Comparison of ENCODE assay signal across 9 cellular contexts in genomic region chr22:38260760-38261477, GRCh38. TPM values are rescaled to one million over a fixed set of nuclear protein-coding genes. Genes with fewer than 3 reads are reported as not detected.
DNase-seq lines count a peak whose midpoint lies in the region; ATAC-seq, FAIRE-seq and TF ChIP-seq lines count a peak whose summit lies in the region.
"Had no signal": no experiment of that assay in that cellular context is flagged by ENCODE, and none has a peak within 500 bp of the region (broad histone marks: within the 10 kb centered on the region; RNA-seq: fewer than 3 reads in every experiment).

No MANE protein-coding gene starts in this region.

- no peaks in the 10 kb centered on the region for H3K9me3 ChIP-seq in astrocyte (ENCODE audit: insufficient read depth, low read depth, low read length)
- H3K9me3 ChIP-seq in mesenchymal stem cell (ENCODE audit: control insufficient read depth, low read length) = no peaks in the 10 kb centered on the region

- H4K8ac ChIP-seq in mesenchymal stem cell (ENCODE audit: low read length) = no peak overlapping the region

- H3K4me3 Mint-ChIP-seq in activated T-cell treated with anti-CD3 and anti-CD28 coated beads, Interleukin-2, amount 50 U/mL, for 72 hours = peak overlapping the region in 1 of 2 donors; percentile 29
- H3K4me3 Mint-ChIP-seq in astrocyte (ENCODE audit: unreplicated experiment) = no peak overlapping the region
- peak overlapping the region; percentile 31 for H3K4me3 Mint-ChIP-seq in type B pancreatic cell

- no peaks in the 10 kb centered on the region for H3K36me3 ChIP-seq in astrocyte (ENCODE audit: insufficient read depth, low read length)
- H3K36me3 ChIP-seq in mesenchymal stem cell (ENCODE audit: control insufficient read depth in 1 of 2, insufficient read depth in 2 of 2, low read depth in 1 of 2, low read length in 2 of 2) = peaks cover 14 to 39% of the 10 kb centered on the region in 2 experiments

- H3K4ac ChIP-seq in mesenchymal stem cell (ENCODE audit: low read depth in 1 of 2, low read length in 2 of 2) = no peak overlapping the region

- H3K4me3 ChIP-seq in astrocyte (ENCODE audit: insufficient read depth, low read depth, low read length) (no peak overlapping the region), mesenchymal stem cell (ENCODE audit: insufficient read depth in 1 of 2, low read depth in 1 of 2, low read length in 2 of 2) (peak overlapping the region in 1 of 2 experiments; percentile 67)

- peak overlapping the region in 1 of 2 experiments; percentile 27 for H3K23ac ChIP-seq in mesenchymal stem cell (ENCODE audit: low read length in 2 of 2)

- no peak for DNase-seq in activated T-cell treated with anti-CD3 and anti-CD28 coated beads, Interleukin-2, amount 50 U/mL, for 72 hours
- no peak for DNase-seq in activated T-cell treated with anti-CD3 and anti-CD28 coated beads, Interleukin-2, amount 50 U/mL, for 1 hour
- DNase-seq in astrocyte (ENCODE audit: low read depth) = no peak
- DNase-seq in mesenchymal stem cell = no peak
- DNase-seq in type B pancreatic cell (ENCODE audit: extremely low spot score, unreplicated experiment) = no peak
- DNase-seq in NCI-H146 (lab: John Stamatoyannopoulos, UW) = no peak
- DNase-seq in central memory CD4-positive, alpha-beta T cell = no peak
- DNase-seq in medulla oblongata (ENCODE audit: extremely low spot score) = no peak

- no peak overlapping the region for H3K18ac ChIP-seq in mesenchymal stem cell (ENCODE audit: low read depth in 1 of 2, low read length in 2 of 2)

- H2BK5ac ChIP-seq in mesenchymal stem cell (ENCODE audit: low read depth, low read length, poor library complexity, severe bottlenecking) = no peak overlapping the region

- FAIRE-seq in astrocyte (lab: Jason Lieb, UNC) = no peak

- H3K9me3 Mint-ChIP-seq in activated T-cell treated with anti-CD3 and anti-CD28 coated beads, Interleukin-2, amount 50 U/mL, for 72 hours = no peaks in the 10 kb centered on the region
- H3K9me3 Mint-ChIP-seq in astrocyte (ENCODE audit: unreplicated experiment) (peaks cover 2% of the 10 kb centered on the region), type B pancreatic cell (no peaks in the 10 kb centered on the region)
- H3K9me3 Mint-ChIP-seq: CD4-positive, CD25-positive, alpha-beta regulatory T cell had no signal

- no peak overlapping the region for H2BK15ac ChIP-seq in mesenchymal stem cell (ENCODE audit: low read depth, poor library complexity, severe bottlenecking)

- no peak overlapping the region for H2AK5ac ChIP-seq in mesenchymal stem cell (ENCODE audit: low read length, severe bottlenecking)

- no peak for ATAC-seq in activated T-cell treated with anti-CD3 and anti-CD28 coated beads, Interleukin-2, amount 50 U/mL, for 72 hours (replicated peaks in 1 of 2)

- H3K9ac ChIP-seq in astrocyte (ENCODE audit: low read length) (peak overlapping the region; percentile 32), mesenchymal stem cell (ENCODE audit: low read length) (peak overlapping the region; percentile 80)

- 60% methylated on average over 12 of the region's 13 CpGs for WGBS in mesenchymal stem cell

- H3K79me2 ChIP-seq in astrocyte (ENCODE audit: insufficient read depth, low read length) = peaks cover 97% of the 10 kb centered on the region

- peaks cover 89% of the 10 kb centered on the region for H4K20me1 ChIP-seq in astrocyte (ENCODE audit: insufficient read depth, low read length)

- peak overlapping the region; percentile 20 for H3K27ac ChIP-seq in astrocyte (ENCODE audit: low read depth, low read length)
- no peak overlapping the region for H3K27ac ChIP-seq in mesenchymal stem cell (ENCODE audit: low read length, poor library complexity, severe bottlenecking)

- no peaks in the 10 kb centered on the region for H3K27me3 ChIP-seq in astrocyte (ENCODE audit: insufficient read depth, low read length)
- H3K27me3 ChIP-seq in mesenchymal stem cell (ENCODE audit: control insufficient read depth in 1 of 2, insufficient read depth in 1 of 2, low read length in 2 of 2) = no peaks in the 10 kb centered on the region

- no peaks in the 10 kb centered on the region for H3K27me3 Mint-ChIP-seq in activated T-cell treated with anti-CD3 and anti-CD28 coated beads, Interleukin-2, amount 50 U/mL, for 72 hours (ENCODE audit: low read depth)
- H3K27me3 Mint-ChIP-seq in astrocyte (ENCODE audit: low read depth, unreplicated experiment) (no peaks in the 10 kb centered on the region), type B pancreatic cell (no peaks in the 10 kb centered on the region)
- H3K27me3 Mint-ChIP-seq: CD4-positive, CD25-positive, alpha-beta regulatory T cell had no signal

- no peaks in the 10 kb centered on the region for H3K36me3 Mint-ChIP-seq in activated T-cell treated with anti-CD3 and anti-CD28 coated beads, Interleukin-2, amount 50 U/mL, for 72 hours (ENCODE audit: insufficient read depth in 2 of 2)
- H3K36me3 Mint-ChIP-seq in astrocyte (ENCODE audit: low read depth, unreplicated experiment) (peaks cover 22% of the 10 kb centered on the region), type B pancreatic cell (peaks cover 10% of the 10 kb centered on the region)

- no peak overlapping the region for H3K14ac ChIP-seq in mesenchymal stem cell (ENCODE audit: low read length in 2 of 2)

- H3K4me1 Mint-ChIP-seq in activated T-cell treated with anti-CD3 and anti-CD28 coated beads, Interleukin-2, amount 50 U/mL, for 72 hours (ENCODE audit: low read depth) = peaks cover 32% of the 10 kb centered on the region
- peaks cover 17% of the 10 kb centered on the region for H3K4me1 Mint-ChIP-seq in astrocyte (ENCODE audit: low read depth, unreplicated experiment)
- peaks cover 42% of the 10 kb centered on the region for H3K4me1 Mint-ChIP-seq in type B pancreatic cell (ENCODE audit: unreplicated experiment)

- peak overlapping the region; percentile 42 for H3K4me2 ChIP-seq in astrocyte (ENCODE audit: low read length)
- no peak overlapping the region for H3K4me2 ChIP-seq in mesenchymal stem cell (ENCODE audit: low read length, poor library complexity, severe bottlenecking)

- H3K4me1 ChIP-seq in astrocyte (ENCODE audit: insufficient read depth, low read length) = peaks cover 33% of the 10 kb centered on the region
- H3K4me1 ChIP-seq in mesenchymal stem cell (ENCODE audit: control insufficient read depth, insufficient read depth, low read depth, low read length) = peaks cover 16% of the 10 kb centered on the region

- TF ChIP-seq CTCF in astrocyte (IDR thresholded peaks at IDR 0.05; ENCODE audit: insufficient read depth, low read depth, low read length) (no peak), type B pancreatic cell (conservative IDR thresholded peaks at IDR 0.05) (peak; percentile 29)

- no peak overlapping the region for H2AFZ ChIP-seq in astrocyte (ENCODE audit: low read depth, low read length)
- no peak overlapping the region for H2AFZ ChIP-seq in mesenchymal stem cell (ENCODE audit: low read depth, low read length)

- no peak overlapping the region for H2BK12ac ChIP-seq in mesenchymal stem cell (ENCODE audit: low read length in 2 of 2)

- H3K27ac Mint-ChIP-seq in activated T-cell treated with anti-CD3 and anti-CD28 coated beads, Interleukin-2, amount 50 U/mL, for 72 hours = peak overlapping the region; percentile 3
- peak overlapping the region; percentile 63 for H3K27ac Mint-ChIP-seq in astrocyte (ENCODE audit: unreplicated experiment)
- H3K27ac Mint-ChIP-seq in type B pancreatic cell = peak overlapping the region; percentile 52

- peaks cover 18% of the 10 kb centered on the region for H3K79me1 ChIP-seq in mesenchymal stem cell (replicated peaks; ENCODE audit: low read length, poor library complexity, severe bottlenecking)

- no peak overlapping the region for H2BK120ac ChIP-seq in mesenchymal stem cell (ENCODE audit: low read depth, low read length)

- H4K91ac ChIP-seq in mesenchymal stem cell (ENCODE audit: low read length) = no peak overlapping the region

RNA-seq across cellular contexts. Expression of gene TMEM184B, which starts 11.9 kb away (rescaled TPM):
- 10 to 100 TPM; 22.9 to 27.5 TPM for total RNA-seq in activated T-cell treated with anti-CD3 and anti-CD28 coated beads, Interleukin-2, amount 50 U/mL, for 72 hours
- 109 and 114 TPM in 2 replicates for total RNA-seq in astrocyte
- polyA plus RNA-seq in mesenchymal stem cell (2013, experiment 1 of 2) = 71.3 TPM
- 71.6 TPM for polyA plus RNA-seq in mesenchymal stem cell (2013, experiment 2 of 2)
- total RNA-seq in type B pancreatic cell (ENCODE audit: low replicate concordance) = 66.7 and 83.3 TPM in 2 replicates

RNA-seq across cellular contexts. Expression of gene CSNK1E, which starts 56.3 kb away (rescaled TPM):
- total RNA-seq in activated T-cell treated with anti-CD3 and anti-CD28 coated beads, Interleukin-2, amount 50 U/mL, for 72 hours = 100 to 1,000 TPM; 106 to 107 TPM
- total RNA-seq in astrocyte (157 and 171 TPM in 2 replicates), type B pancreatic cell (ENCODE audit: low replicate concordance) (199 and 219 TPM in 2 replicates)
- polyA plus RNA-seq in mesenchymal stem cell (2013, experiment 1 of 2) = 175 TPM
- polyA plus RNA-seq in mesenchymal stem cell (2013, experiment 2 of 2) = 170 TPM

RNA-seq across cellular contexts. Expression of gene MAFF, which starts 59.1 kb away (rescaled TPM):
- 10 to 100 TPM; 15.6 to 20.3 TPM for total RNA-seq in activated T-cell treated with anti-CD3 and anti-CD28 coated beads, Interleukin-2, amount 50 U/mL, for 72 hours
- 12.0 and 18.2 TPM in 2 replicates for total RNA-seq in astrocyte
- 9.1 TPM for polyA plus RNA-seq in mesenchymal stem cell (2013, experiment 1 of 2)
- polyA plus RNA-seq in mesenchymal stem cell (2013, experiment 2 of 2) = 8.8 TPM
- 14.6 and 60.9 TPM in 2 replicates for total RNA-seq in type B pancreatic cell (ENCODE audit: low replicate concordance)

Comparison
In these comparisons a context has a peak if more than half of its experiments do, and no peak if none do; other contexts are left out.
1. H3K27ac Mint-ChIP-seq: peak in every context shown above with its lines; median percentile 63 in astrocyte; 52 in type B pancreatic cell; 3 in activated T-cell treated with anti-CD3 and anti-CD28 coated beads, Interleukin-2, amount 50 U/mL, for 72 hours.